In genomic region chr1:199226163-199226562, GRCh38 we compare ENCODE assay signal across 1 cellular context.
TF ChIP-seq lines count a peak whose summit lies in the region.

No MANE protein-coding gene starts in this region.

TF ChIP-seq in HepG2, 621 proteins besides CTCF, POLR2A, EP300 and RAD21 (continued from another document):
- TF ChIP-seq ZNF503 (CRISPR knock-in tag; IDR thresholded peaks at IDR 0.05) (no peak), SKI (IDR thresholded peaks at IDR 0.05; ENCODE audit: partially characterized antibody) (no peak), RBM22 (optimal IDR thresholded peaks at IDR 0.05; ENCODE audit: low read length) (no peak), CCDC6 (CRISPR knock-in tag; IDR thresholded peaks at IDR 0.05) (no peak), ZBTB14 (CRISPR knock-in tag; IDR thresholded peaks at IDR 0.05) (no peak), ZNF513 (CRISPR knock-in tag; conservative IDR thresholded peaks at IDR 0.05) (no peak), SRF (IDR thresholded peaks at IDR 0.05; ENCODE audit: low read depth, low read length) (no peak), NR2F2 (IDR thresholded peaks at IDR 0.05; ENCODE audit: borderline replicate concordance, low read depth) (no peak), ZNF619 (CRISPR knock-in tag; IDR thresholded peaks at IDR 0.05) (no peak), GATA4 (IDR thresholded peaks at IDR 0.05; ENCODE audit: borderline replicate concordance, low read depth) (no peak), GLI4 (CRISPR knock-in tag; IDR thresholded peaks at IDR 0.05; ENCODE audit: borderline replicate concordance) (no peak), FOSL1 (CRISPR knock-in tag; IDR thresholded peaks at IDR 0.05; ENCODE audit: borderline replicate concordance) (no peak), ZNF160 (CRISPR knock-in tag; IDR thresholded peaks at IDR 0.05) (no peak), ISL2 (CRISPR knock-in tag; IDR thresholded peaks at IDR 0.05) (no peak), SUZ12 (IDR thresholded peaks at IDR 0.05; ENCODE audit: low read depth, low read length) (no peak), ZNF281 (CRISPR knock-in tag; IDR thresholded peaks at IDR 0.05; ENCODE audit: borderline replicate concordance) (no peak)
TF ChIP-seq in HepG2: peak in this region for 0.
